In the genomic region with DNA sequence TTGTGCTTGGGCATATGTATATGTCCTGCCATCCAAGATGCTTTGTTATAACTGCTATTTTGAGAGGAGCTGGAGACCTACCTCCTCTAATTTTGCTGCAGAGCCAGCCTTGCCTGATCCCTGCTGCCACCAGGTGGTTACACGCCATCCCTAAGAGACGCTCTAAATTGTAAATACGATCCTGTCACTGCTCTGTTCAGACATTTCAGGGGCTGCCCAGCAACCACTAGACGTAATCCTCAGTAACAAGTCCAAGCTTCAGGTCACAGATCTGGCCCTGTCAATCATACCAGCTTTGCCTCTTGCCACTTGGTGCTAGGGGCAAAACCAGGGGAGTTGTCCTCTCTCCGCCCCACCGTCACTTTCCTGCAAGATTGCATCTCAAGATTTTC, we compare ENCODE assay signal across 1 cellular context.
TF ChIP-seq lines count a peak whose summit lies in the region.

No MANE protein-coding gene starts in this region.

TF ChIP-seq in H1, 55 proteins besides CTCF, POLR2A, EP300 and RAD21:
- TF ChIP-seq, protein P1, sequence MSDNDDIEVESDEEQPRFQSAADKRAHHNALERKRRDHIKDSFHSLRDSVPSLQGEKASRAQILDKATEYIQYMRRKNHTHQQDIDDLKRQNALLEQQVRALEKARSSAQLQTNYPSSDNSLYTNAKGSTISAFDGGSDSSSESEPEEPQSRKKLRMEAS (IDR thresholded peaks at IDR 0.05) = 0 out of 2 replicates have a peak, but pooled peaks have one; percentile 7
- TF ChIP-seq BCL11A (IDR thresholded peaks at IDR 0.05; ENCODE audit: low read depth in 2 of 2, low read length in 2 of 2) (no peak), KDM1A (IDR thresholded peaks at IDR 0.05; ENCODE audit: borderline replicate concordance, low read length) (no peak), ASH2L (IDR thresholded peaks at IDR 0.05; ENCODE audit: low read length) (no peak), CBX8 (IDR thresholded peaks at IDR 0.05; ENCODE audit: borderline replicate concordance, low read depth, low read length) (no peak), POU5F1 (IDR thresholded peaks at IDR 0.05; ENCODE audit: low read depth, low read length) (no peak), HDAC6 (IDR thresholded peaks at IDR 0.05; ENCODE audit: low read depth, low read length) (no peak), JUND (IDR thresholded peaks at IDR 0.05; ENCODE audit: low read length) (no peak), BRCA1 (IDR thresholded peaks at IDR 0.05; ENCODE audit: low read depth, low read length) (no peak), SIX5 (IDR thresholded peaks at IDR 0.05; ENCODE audit: low read depth, low read length) (no peak), TAF1 (IDR thresholded peaks at IDR 0.05; ENCODE audit: low read depth, low read length) (no peak), GABPA (IDR thresholded peaks at IDR 0.05; ENCODE audit: borderline replicate concordance, insufficient read depth, low read length) (no peak), RXRA (IDR thresholded peaks at IDR 0.05; ENCODE audit: insufficient read depth, low read depth, low read length) (no peak), SUZ12 (IDR thresholded peaks at IDR 0.05; ENCODE audit: low read length) (no peak), CBX5 (IDR thresholded peaks at IDR 0.05; ENCODE audit: low read depth, low read length) (no peak), KDM4A (IDR thresholded peaks at IDR 0.05; ENCODE audit: low read depth, low read length, severe bottlenecking) (no peak), RFX5 (IDR thresholded peaks at IDR 0.05; ENCODE audit: borderline replicate concordance, low read depth, low read length) (0 out of 2 replicates have a peak, but pooled peaks have one; percentile 33), YY1 (IDR thresholded peaks at IDR 0.05; ENCODE audit: low read depth, low read length) (0 out of 2 replicates have a peak, but pooled peaks have one; percentile 32), TCF12 (IDR thresholded peaks at IDR 0.05; ENCODE audit: low read depth, low read length) (no peak), BACH1 (IDR thresholded peaks at IDR 0.05; ENCODE audit: low read length) (no peak), HDAC2 (IDR thresholded peaks at IDR 0.05; ENCODE audit: borderline replicate concordance in 1 of 2, low read depth in 2 of 2, low read length in 2 of 2) (no peak), SIN3A (conservative IDR thresholded peaks at IDR 0.05 in 1 of 2, IDR thresholded peaks at IDR 0.05 in 1 of 2; ENCODE audit: low read depth in 1 of 2, low read length in 2 of 2) (0 out of 4 replicates have a peak, but pooled peaks of 1 of the 2 experiments have one; percentile 45), TBP (IDR thresholded peaks at IDR 0.05; ENCODE audit: low read depth, low read length) (no peak), KDM5A (IDR thresholded peaks at IDR 0.05; ENCODE audit: low read length) (no peak), GTF2F1 (IDR thresholded peaks at IDR 0.05; ENCODE audit: borderline replicate concordance, low read depth, low read length) (no peak), CREB1 (IDR thresholded peaks at IDR 0.05) (0 out of 2 replicates have a peak, but pooled peaks have one; percentile 10), MAFK (IDR thresholded peaks at IDR 0.05; ENCODE audit: low read depth, low read length) (no peak), SIRT6 (IDR thresholded peaks at IDR 0.05; ENCODE audit: low read length) (no peak), RNF2 (IDR thresholded peaks at IDR 0.05; ENCODE audit: borderline replicate concordance, low read depth, low read length, missing control alignments, poor library complexity, severe bottlenecking) (no peak), CHD2 (IDR thresholded peaks at IDR 0.05; ENCODE audit: low read length) (no peak), ZNF274 (IDR thresholded peaks at IDR 0.05; ENCODE audit: borderline replicate concordance, extremely low read depth, low read length) (no peak), EZH2 (IDR thresholded peaks at IDR 0.05; ENCODE audit: low read depth, low read length, severe bottlenecking) (no peak), POLR2AphosphoS5 (IDR thresholded peaks at IDR 0.05; ENCODE audit: low read depth, low read length) (no peak), NRF1 (IDR thresholded peaks at IDR 0.05; ENCODE audit: low read depth, low read length) (no peak), CHD1 (IDR thresholded peaks at IDR 0.05; ENCODE audit: low read depth, low read length) (no peak), FOSL1 (IDR thresholded peaks at IDR 0.05; ENCODE audit: insufficient read depth, low read depth, low read length) (no peak)
- TF ChIP-seq, protein P2, sequence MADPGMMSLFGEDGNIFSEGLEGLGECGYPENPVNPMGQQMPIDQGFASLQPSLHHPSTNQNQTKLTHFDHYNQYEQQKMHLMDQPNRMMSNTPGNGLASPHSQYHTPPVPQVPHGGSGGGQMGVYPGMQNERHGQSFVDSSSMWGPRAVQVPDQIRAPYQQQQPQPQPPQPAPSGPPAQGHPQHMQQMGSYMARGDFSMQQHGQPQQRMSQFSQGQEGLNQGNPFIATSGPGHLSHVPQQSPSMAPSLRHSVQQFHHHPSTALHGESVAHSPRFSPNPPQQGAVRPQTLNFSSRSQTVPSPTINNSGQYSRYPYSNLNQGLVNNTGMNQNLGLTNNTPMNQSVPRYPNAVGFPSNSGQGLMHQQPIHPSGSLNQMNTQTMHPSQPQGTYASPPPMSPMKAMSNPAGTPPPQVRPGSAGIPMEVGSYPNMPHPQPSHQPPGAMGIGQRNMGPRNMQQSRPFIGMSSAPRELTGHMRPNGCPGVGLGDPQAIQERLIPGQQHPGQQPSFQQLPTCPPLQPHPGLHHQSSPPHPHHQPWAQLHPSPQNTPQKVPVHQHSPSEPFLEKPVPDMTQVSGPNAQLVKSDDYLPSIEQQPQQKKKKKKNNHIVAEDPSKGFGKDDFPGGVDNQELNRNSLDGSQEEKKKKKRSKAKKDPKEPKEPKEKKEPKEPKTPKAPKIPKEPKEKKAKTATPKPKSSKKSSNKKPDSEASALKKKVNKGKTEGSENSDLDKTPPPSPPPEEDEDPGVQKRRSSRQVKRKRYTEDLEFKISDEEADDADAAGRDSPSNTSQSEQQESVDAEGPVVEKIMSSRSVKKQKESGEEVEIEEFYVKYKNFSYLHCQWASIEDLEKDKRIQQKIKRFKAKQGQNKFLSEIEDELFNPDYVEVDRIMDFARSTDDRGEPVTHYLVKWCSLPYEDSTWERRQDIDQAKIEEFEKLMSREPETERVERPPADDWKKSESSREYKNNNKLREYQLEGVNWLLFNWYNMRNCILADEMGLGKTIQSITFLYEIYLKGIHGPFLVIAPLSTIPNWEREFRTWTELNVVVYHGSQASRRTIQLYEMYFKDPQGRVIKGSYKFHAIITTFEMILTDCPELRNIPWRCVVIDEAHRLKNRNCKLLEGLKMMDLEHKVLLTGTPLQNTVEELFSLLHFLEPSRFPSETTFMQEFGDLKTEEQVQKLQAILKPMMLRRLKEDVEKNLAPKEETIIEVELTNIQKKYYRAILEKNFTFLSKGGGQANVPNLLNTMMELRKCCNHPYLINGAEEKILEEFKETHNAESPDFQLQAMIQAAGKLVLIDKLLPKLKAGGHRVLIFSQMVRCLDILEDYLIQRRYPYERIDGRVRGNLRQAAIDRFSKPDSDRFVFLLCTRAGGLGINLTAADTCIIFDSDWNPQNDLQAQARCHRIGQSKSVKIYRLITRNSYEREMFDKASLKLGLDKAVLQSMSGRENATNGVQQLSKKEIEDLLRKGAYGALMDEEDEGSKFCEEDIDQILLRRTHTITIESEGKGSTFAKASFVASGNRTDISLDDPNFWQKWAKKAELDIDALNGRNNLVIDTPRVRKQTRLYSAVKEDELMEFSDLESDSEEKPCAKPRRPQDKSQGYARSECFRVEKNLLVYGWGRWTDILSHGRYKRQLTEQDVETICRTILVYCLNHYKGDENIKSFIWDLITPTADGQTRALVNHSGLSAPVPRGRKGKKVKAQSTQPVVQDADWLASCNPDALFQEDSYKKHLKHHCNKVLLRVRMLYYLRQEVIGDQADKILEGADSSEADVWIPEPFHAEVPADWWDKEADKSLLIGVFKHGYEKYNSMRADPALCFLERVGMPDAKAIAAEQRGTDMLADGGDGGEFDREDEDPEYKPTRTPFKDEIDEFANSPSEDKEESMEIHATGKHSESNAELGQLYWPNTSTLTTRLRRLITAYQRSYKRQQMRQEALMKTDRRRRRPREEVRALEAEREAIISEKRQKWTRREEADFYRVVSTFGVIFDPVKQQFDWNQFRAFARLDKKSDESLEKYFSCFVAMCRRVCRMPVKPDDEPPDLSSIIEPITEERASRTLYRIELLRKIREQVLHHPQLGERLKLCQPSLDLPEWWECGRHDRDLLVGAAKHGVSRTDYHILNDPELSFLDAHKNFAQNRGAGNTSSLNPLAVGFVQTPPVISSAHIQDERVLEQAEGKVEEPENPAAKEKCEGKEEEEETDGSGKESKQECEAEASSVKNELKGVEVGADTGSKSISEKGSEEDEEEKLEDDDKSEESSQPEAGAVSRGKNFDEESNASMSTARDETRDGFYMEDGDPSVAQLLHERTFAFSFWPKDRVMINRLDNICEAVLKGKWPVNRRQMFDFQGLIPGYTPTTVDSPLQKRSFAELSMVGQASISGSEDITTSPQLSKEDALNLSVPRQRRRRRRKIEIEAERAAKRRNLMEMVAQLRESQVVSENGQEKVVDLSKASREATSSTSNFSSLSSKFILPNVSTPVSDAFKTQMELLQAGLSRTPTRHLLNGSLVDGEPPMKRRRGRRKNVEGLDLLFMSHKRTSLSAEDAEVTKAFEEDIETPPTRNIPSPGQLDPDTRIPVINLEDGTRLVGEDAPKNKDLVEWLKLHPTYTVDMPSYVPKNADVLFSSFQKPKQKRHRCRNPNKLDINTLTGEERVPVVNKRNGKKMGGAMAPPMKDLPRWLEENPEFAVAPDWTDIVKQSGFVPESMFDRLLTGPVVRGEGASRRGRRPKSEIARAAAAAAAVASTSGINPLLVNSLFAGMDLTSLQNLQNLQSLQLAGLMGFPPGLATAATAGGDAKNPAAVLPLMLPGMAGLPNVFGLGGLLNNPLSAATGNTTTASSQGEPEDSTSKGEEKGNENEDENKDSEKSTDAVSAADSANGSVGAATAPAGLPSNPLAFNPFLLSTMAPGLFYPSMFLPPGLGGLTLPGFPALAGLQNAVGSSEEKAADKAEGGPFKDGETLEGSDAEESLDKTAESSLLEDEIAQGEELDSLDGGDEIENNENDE (IDR thresholded peaks at IDR 0.05; ENCODE audit: insufficient replicate concordance, low read length) = no peak
- TF ChIP-seq, protein P3, sequence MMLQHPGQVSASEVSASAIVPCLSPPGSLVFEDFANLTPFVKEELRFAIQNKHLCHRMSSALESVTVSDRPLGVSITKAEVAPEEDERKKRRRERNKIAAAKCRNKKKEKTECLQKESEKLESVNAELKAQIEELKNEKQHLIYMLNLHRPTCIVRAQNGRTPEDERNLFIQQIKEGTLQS (IDR thresholded peaks at IDR 0.05; ENCODE audit: insufficient read depth, low read depth, low read length) = no peak
- TF ChIP-seq, protein P4, sequence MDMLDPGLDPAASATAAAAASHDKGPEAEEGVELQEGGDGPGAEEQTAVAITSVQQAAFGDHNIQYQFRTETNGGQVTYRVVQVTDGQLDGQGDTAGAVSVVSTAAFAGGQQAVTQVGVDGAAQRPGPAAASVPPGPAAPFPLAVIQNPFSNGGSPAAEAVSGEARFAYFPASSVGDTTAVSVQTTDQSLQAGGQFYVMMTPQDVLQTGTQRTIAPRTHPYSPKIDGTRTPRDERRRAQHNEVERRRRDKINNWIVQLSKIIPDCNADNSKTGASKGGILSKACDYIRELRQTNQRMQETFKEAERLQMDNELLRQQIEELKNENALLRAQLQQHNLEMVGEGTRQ (IDR thresholded peaks at IDR 0.05; ENCODE audit: low read length) = no peak
- TF ChIP-seq, protein P5, sequence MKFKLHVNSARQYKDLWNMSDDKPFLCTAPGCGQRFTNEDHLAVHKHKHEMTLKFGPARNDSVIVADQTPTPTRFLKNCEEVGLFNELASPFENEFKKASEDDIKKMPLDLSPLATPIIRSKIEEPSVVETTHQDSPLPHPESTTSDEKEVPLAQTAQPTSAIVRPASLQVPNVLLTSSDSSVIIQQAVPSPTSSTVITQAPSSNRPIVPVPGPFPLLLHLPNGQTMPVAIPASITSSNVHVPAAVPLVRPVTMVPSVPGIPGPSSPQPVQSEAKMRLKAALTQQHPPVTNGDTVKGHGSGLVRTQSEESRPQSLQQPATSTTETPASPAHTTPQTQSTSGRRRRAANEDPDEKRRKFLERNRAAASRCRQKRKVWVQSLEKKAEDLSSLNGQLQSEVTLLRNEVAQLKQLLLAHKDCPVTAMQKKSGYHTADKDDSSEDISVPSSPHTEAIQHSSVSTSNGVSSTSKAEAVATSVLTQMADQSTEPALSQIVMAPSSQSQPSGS (IDR thresholded peaks at IDR 0.05; ENCODE audit: low read length) = no peak
TF ChIP-seq in H1: peak in this region for 5.
